In genomic region chr7:44966731-44967538, GRCh38 we compare ENCODE assay signal across 18 cellular contexts. TPM values are rescaled to one million over a fixed set of nuclear protein-coding genes. Genes with fewer than 3 reads are reported as not detected.
DNase-seq lines count a peak whose midpoint lies in the region; ATAC-seq, FAIRE-seq and TF ChIP-seq lines count a peak whose summit lies in the region.
"Had no signal": no experiment of that assay in that cellular context is flagged by ENCODE, and none has a peak within 500 bp of the region (broad histone marks: within the 10 kb centered on the region; RNA-seq: fewer than 3 reads in every experiment).

No MANE protein-coding gene starts in this region.

- TF ChIP-seq RAD21 in K562 (CRISPR knock-in tag; conservative IDR thresholded peaks at IDR 0.05 in 1 of 2, IDR thresholded peaks at IDR 0.05 in 1 of 2) = no peak

- 0 out of 4 replicates have a peak overlapping the region, but pooled peaks of 1 of the 2 experiments have one; percentile 1 for H3K9ac ChIP-seq in K562 (ENCODE audit: insufficient read depth in 1 of 2, low read depth in 2 of 2, low read length in 2 of 2)

- H3K4me3 Mint-ChIP-seq in activated T-cell treated with anti-CD3 and anti-CD28 coated beads, Interleukin-2, amount 50 U/mL, for 24 hours = no peak overlapping the region
- no peak overlapping the region for H3K4me3 Mint-ChIP-seq in activated T-cell treated with anti-CD3 and anti-CD28 coated beads, Interleukin-2, amount 50 U/mL, for 4 hours
- H3K4me3 Mint-ChIP-seq: naive thymus-derived CD4-positive, alpha-beta T cell had no signal

- in situ Hi-C loops in K562 (cut with MboI) = loop anchor here (5.0 kb wide), 1 partner anchor 170 kb away; no protein-coding TSS in a partner anchor

- H3K9me3 Mint-ChIP-seq in activated T-cell treated with anti-CD3 and anti-CD28 coated beads, Interleukin-2, amount 50 U/mL, for 24 hours = no peaks in the 10 kb centered on the region
- no peaks in the 10 kb centered on the region for H3K9me3 Mint-ChIP-seq in activated T-cell treated with anti-CD3 and anti-CD28 coated beads, Interleukin-2, amount 50 U/mL, for 4 hours

- H3K36me3 ChIP-seq in K562 (ENCODE audit: control insufficient read depth, insufficient read depth, low read length) = no peaks in the 10 kb centered on the region
- H3K36me3 ChIP-seq: cardiac muscle cell, thyroid gland had no signal

- intact Hi-C loops in K562 (cut with micrococcal nuclease) (loop anchor here (5.0 kb wide), 1 partner anchor 380 kb away; no protein-coding TSS in a partner anchor), sciatic nerve (cut with DNase I) (loop anchor here (10.0 kb wide), 1 partner anchor 168 kb away; no protein-coding TSS in a partner anchor)

- TF ChIP-seq POLR2A in K562 (conservative IDR thresholded peaks at IDR 0.05) = no peak

- H3K4me3 ChIP-seq in K562 = no peak overlapping the region
- H3K4me3 ChIP-seq: cardiac muscle cell, thyroid gland had no signal

- no peaks in the 10 kb centered on the region for H3K79me2 ChIP-seq in K562 (ENCODE audit: control insufficient read depth, insufficient read depth, low read length)

- peak overlapping the region; percentile 73 for H3K27ac Mint-ChIP-seq in activated T-cell treated with anti-CD3 and anti-CD28 coated beads, Interleukin-2, amount 50 U/mL, for 24 hours

- peaks cover 14% of the 10 kb centered on the region for H3K4me1 Mint-ChIP-seq in activated T-cell treated with anti-CD3 and anti-CD28 coated beads, Interleukin-2, amount 50 U/mL, for 24 hours (ENCODE audit: low read depth)
- peaks cover 4% of the 10 kb centered on the region for H3K4me1 Mint-ChIP-seq in activated T-cell treated with anti-CD3 and anti-CD28 coated beads, Interleukin-2, amount 50 U/mL, for 4 hours (ENCODE audit: low read depth)

- no peak for DNase-seq in activated T-cell treated with anti-CD3 and anti-CD28 coated beads, Interleukin-2, amount 50 U/mL, for 24 hours
- no peak for DNase-seq in activated T-cell treated with anti-CD3 and anti-CD28 coated beads, Interleukin-2, amount 50 U/mL, for 4 hours
- DNase-seq in GM20000 (ENCODE audit: low spot score) (peak; percentile 14), K562 (ENCODE audit: extremely low read depth in 1 of 4, low spot score in 3 of 4) (peak in 3 of 4 experiments; percentile 26 to 52 (median 50)), sciatic nerve (ENCODE audit: low spot score) (peak; percentile 48), kidney tubule cell (ENCODE audit: low spot score) (no peak), NCI-H226 (no peak)
- DNase-seq: activated gamma-delta T cell treated with Interleukin-2 at 50 U/mL for 16 hours; left ventricle myocardium superior; MM.1S; naive thymus-derived CD4-positive, alpha-beta T cell; NCI-H2107; SHP77 treated with DMSO at 0.1 percent for 48 hours; stimulated activated CD4-positive, alpha-beta T cell treated with anti-CD3 and anti-CD28 coated beads, Interleukin-2, amount 100 ng/mL, for 24 hours had no signal

- CTCF ChIA-PET in K562 (lab: Yijun Ruan, JAX; ENCODE audit: low intra/inter-chr PET ratio) = interaction anchor here (0.7 to 0.8 kb wide), 2 partner anchors 166 to 167 kb away, joined by 3 to 4 read pairs; no protein-coding TSS in a partner anchor

- FAIRE-seq in K562 (lab: Jason Lieb, UNC) = no peak

- 44% methylated on average over 6 of the region's 9 CpGs for WGBS in K562 (ENCODE audit: insufficient coverage, low coverage, missing lambda C conversion rate)

- TF ChIP-seq CTCF in GM20000 (IDR thresholded peaks at IDR 0.05; ENCODE audit: extremely low read depth, missing control alignments) (no peak), K562 (IDR thresholded peaks at IDR 0.05 in 2 of 3, conservative IDR thresholded peaks at IDR 0.05 in 1 of 3; ENCODE audit: insufficient read depth in 2 of 3, low read depth in 1 of 3, low read length in 3 of 3) (no peak)

- TF ChIP-seq EP300 in K562 (IDR thresholded peaks at IDR 0.05; ENCODE audit: low read length) = no peak

- H4K20me1 ChIP-seq in K562 (replicated peaks; ENCODE audit: control insufficient read depth, insufficient read depth, low read length) = no peaks in the 10 kb centered on the region

- BruUV-seq in K562 (replicated peaks; lab: Mats Ljungman, UMichigan) = no TSS peak

- peaks cover 90% of the 10 kb centered on the region for H3K36me3 Mint-ChIP-seq in activated T-cell treated with anti-CD3 and anti-CD28 coated beads, Interleukin-2, amount 50 U/mL, for 24 hours (ENCODE audit: low read depth)
- H3K36me3 Mint-ChIP-seq in activated T-cell treated with anti-CD3 and anti-CD28 coated beads, Interleukin-2, amount 50 U/mL, for 4 hours (ENCODE audit: insufficient read depth) = peaks cover 21% of the 10 kb centered on the region

- H3K4me2 ChIP-seq in K562 (ENCODE audit: insufficient read depth, low read length) = no peak overlapping the region

- peaks cover 5% of the 10 kb centered on the region for H3K9me1 ChIP-seq in K562 (ENCODE audit: control insufficient read depth, insufficient read depth, low read length)

- no peaks in the 10 kb centered on the region for H3K27me3 Mint-ChIP-seq in activated T-cell treated with anti-CD3 and anti-CD28 coated beads, Interleukin-2, amount 50 U/mL, for 24 hours
- no peaks in the 10 kb centered on the region for H3K27me3 Mint-ChIP-seq in activated T-cell treated with anti-CD3 and anti-CD28 coated beads, Interleukin-2, amount 50 U/mL, for 4 hours (ENCODE audit: low read depth)
- H3K27me3 Mint-ChIP-seq: naive thymus-derived CD4-positive, alpha-beta T cell had no signal

- POLR2A ChIA-PET in K562 (lab: Yijun Ruan, JAX) = no interaction called here

- no peak overlapping the region for H3K27ac ChIP-seq in K562 (ENCODE audit: extremely low read depth, low read depth, low read length)
- H3K27ac ChIP-seq: cardiac muscle cell, thyroid gland had no signal

- H3K27me3 ChIP-seq in K562 (ENCODE audit: control insufficient read depth in 2 of 2, insufficient read depth in 2 of 2, low read length in 2 of 2) = no peaks in the 10 kb centered on the region
- H3K27me3 ChIP-seq: thyroid gland had no signal

- no peaks in the 10 kb centered on the region for H3K9me3 ChIP-seq in K562 (replicated peaks; ENCODE audit: control insufficient read depth, insufficient read depth, low read depth, low read length)
- H3K9me3 ChIP-seq: thyroid gland had no signal

- H2AFZ ChIP-seq in K562 (ENCODE audit: low read depth, low read length) = peak overlapping the region; percentile 75; the same call in 1 of the 2 replicates

- peaks cover 0 to 52% of the 10 kb centered on the region in 2 experiments; a peak in 3 of 5 replicates for H3K4me1 ChIP-seq in K562 (replicated peaks in 1 of 2; ENCODE audit: control insufficient read depth in 2 of 2, insufficient read depth in 2 of 2, low read length in 2 of 2)

- no peak for ATAC-seq in activated T-cell treated with anti-CD3 and anti-CD28 coated beads, Interleukin-2, amount 50 U/mL, for 4 hours
- ATAC-seq in K562 (peak; percentile 25; the same call in 2 of the 3 replicates), sciatic nerve (no peak), GM21447 (IDR thresholded peaks at IDR 0.05; ENCODE audit: unreplicated experiment) (no peak)
- ATAC-seq: left ventricle myocardium superior; naive thymus-derived CD4-positive, alpha-beta T cell had no signal

TF ChIP-seq in K562, 482 proteins besides CTCF, POLR2A, EP300 and RAD21 (continues in another document):
- TF ChIP-seq HNRNPLL (IDR thresholded peaks at IDR 0.05; ENCODE audit: low read depth, low read length, poor library complexity, severe bottlenecking) (no peak), NFIC (IDR thresholded peaks at IDR 0.05) (peak; percentile 61)

RNA-seq across cellular contexts. Expression of gene MYO1G, which starts 11.9 kb away (rescaled TPM):
- total RNA-seq in activated T-cell treated with anti-CD3 and anti-CD28 coated beads, Interleukin-2, amount 50 U/mL, for 4 hours = 100 to 1,000 TPM; 120 to 205 (median 143) TPM
- total RNA-seq in K562 (2011; cell fraction: chromatin; rRNA removed; ENCODE audit: low replicate concordance) = 0.44 and 2.2 TPM in 2 replicates
- 1.2 and 1.3 TPM in 2 replicates for total RNA-seq in K562 (2011; cell fraction: nucleolus; rRNA removed)
- total RNA-seq in K562 (2011; cell fraction: nucleoplasm; rRNA removed) = 0.88 and 1.1 TPM in 2 replicates
- 0.16 and 0.23 TPM in 2 replicates for total RNA-seq in K562 (2014; rRNA removed)
- 0.06 and 0.11 TPM in 2 replicates for total RNA-seq in K562 (2014; rRNA removed; fragmentation: Illumina TruSeq; extraction: Trizol)
- total RNA-seq in K562 (2015; rRNA removed; fragmentation: Illumina TruSeq; extraction: Trizol) = 0.23 and 0.25 TPM in 2 replicates
- total RNA-seq in K562 (2021) = 0.62 and 0.72 TPM in 2 replicates
- 0.08 and 0.10 TPM in 2 replicates for polyA plus RNA-seq in K562 (2011; rRNA removed)
- 0.03 and 0.33 TPM in 2 replicates for polyA plus RNA-seq in K562 (2011; cell fraction: cytosol; rRNA removed)
- 0.39 and 1.3 TPM in 2 replicates for polyA plus RNA-seq in K562 (2011; cell fraction: nucleus; rRNA removed)
- polyA plus RNA-seq in K562 (2012) = 0.30 and 0.71 TPM in 2 replicates
- polyA plus RNA-seq in K562 (2014; fragmentation: Illumina TruSeq; extraction: Trizol) = 0.04 and 0.26 TPM in 2 replicates
- polyA plus RNA-seq in K562 (2014; fragmentation: Nextera tagmentation; extraction: Ambion mirVana) = under 1 TPM in 1 of 2 experiments, not detected in 1; 0.03 TPM
- 0.16 and 0.26 TPM in 2 replicates for polyA plus RNA-seq in K562 (2014; rRNA removed)
- 0.27 and 0.28 TPM in 2 replicates for polyA minus RNA-seq in K562 (2011; rRNA and poly(A)+ RNA removed)
- 0.73 and 0.86 TPM in 2 replicates for polyA minus RNA-seq in K562 (2011; cell fraction: cytosol; rRNA and poly(A)+ RNA removed)
- polyA minus RNA-seq in K562 (2011; cell fraction: nucleus; rRNA and poly(A)+ RNA removed) = 1.3 and 1.5 TPM in 2 replicates
- 8.8 TPM for total RNA-seq in sciatic nerve
- total RNA-seq: HT1080 had no signal

RNA-seq across cellular contexts. Expression of gene CCM2, which starts 33.1 kb away (rescaled TPM):
- 10 to 100 TPM; 35.9 to 38.2 (median 36.6) TPM for total RNA-seq in activated T-cell treated with anti-CD3 and anti-CD28 coated beads, Interleukin-2, amount 50 U/mL, for 4 hours
- total RNA-seq in K562 (2011; cell fraction: chromatin; rRNA removed; ENCODE audit: low replicate concordance) = 44.0 and 75.1 TPM in 2 replicates
- 40.9 and 43.2 TPM in 2 replicates for total RNA-seq in K562 (2011; cell fraction: nucleolus; rRNA removed)
- 50.7 and 64.6 TPM in 2 replicates for total RNA-seq in K562 (2011; cell fraction: nucleoplasm; rRNA removed)
- total RNA-seq in K562 (2014; rRNA removed) (38.6 and 46.5 TPM in 2 replicates), K562 (2014; rRNA removed; fragmentation: Illumina TruSeq; extraction: Trizol) (9.5 and 12.4 TPM in 2 replicates), K562 (2015; rRNA removed; fragmentation: Illumina TruSeq; extraction: Trizol) (15.8 and 17.9 TPM in 2 replicates), K562 (2021) (33.9 and 35.2 TPM in 2 replicates), sciatic nerve (42.9 TPM)
- polyA plus RNA-seq in K562 (2011; rRNA removed) (28.8 and 35.2 TPM in 2 replicates), K562 (2014; fragmentation: Illumina TruSeq; extraction: Trizol) (25.9 and 30.9 TPM in 2 replicates), K562 (2014; fragmentation: Nextera tagmentation; extraction: Ambion mirVana) (1 to 10 TPM in 1 of 2 experiments, under 1 TPM in 1; 0.41 to 2.0 TPM), K562 (2014; rRNA removed) (29.3 and 36.1 TPM in 2 replicates)
- 33.7 and 78.6 TPM in 2 replicates for polyA plus RNA-seq in K562 (2011; cell fraction: cytosol; rRNA removed)
- polyA plus RNA-seq in K562 (2011; cell fraction: nucleus; rRNA removed) = 40.1 and 81.8 TPM in 2 replicates
- polyA plus RNA-seq in K562 (2012) = 28.0 and 45.2 TPM in 2 replicates
- polyA minus RNA-seq in K562 (2011; rRNA and poly(A)+ RNA removed) = 15.6 and 28.1 TPM in 2 replicates
- 27.2 and 30.5 TPM in 2 replicates for polyA minus RNA-seq in K562 (2011; cell fraction: cytosol; rRNA and poly(A)+ RNA removed)
- polyA minus RNA-seq in K562 (2011; cell fraction: nucleus; rRNA and poly(A)+ RNA removed) = 15.8 and 18.1 TPM in 2 replicates

Comparison
In these comparisons a context has a peak if more than half of its experiments do, and no peak if none do; other contexts are left out.
1. DNase-seq: peak in GM20000 (single experiment), K562 (3 of 4) and sciatic nerve (single experiment); none in activated T-cell treated with anti-CD3 and anti-CD28 coated beads, Interleukin-2, amount 50 U/mL, for 24 hours (single experiment), activated T-cell treated with anti-CD3 and anti-CD28 coated beads, Interleukin-2, amount 50 U/mL, for 4 hours (single experiment), kidney tubule cell (single experiment) and NCI-H226 (single experiment).
2. RNA of gene MYO1G, which starts 11.9 kb away (total RNA-seq): 120 to 205 TPM in activated T-cell treated with anti-CD3 and anti-CD28 coated beads, Interleukin-2, amount 50 U/mL, for 4 hours; 8.8 TPM in sciatic nerve (single experiment) and 0.06 to 2.2 TPM in K562; every median in the first group is over 10 times any median in the second.